16 cellular contexts compared by ENCODE assay signal in genomic region chr18:13280066-13280795, GRCh38.
A peak's percentile ranks its signal among the peaks of the same experiment; 100 is the strongest.
DNase-seq lines count a peak whose midpoint lies in the region; ATAC-seq and TF ChIP-seq lines count a peak whose summit lies in the region.
"Had no signal": no experiment of that assay in that cellular context is flagged by ENCODE, and none has a peak within 500 bp of the region (broad histone marks: within the 10 kb centered on the region; RNA-seq: fewer than 3 reads in every experiment).

No MANE protein-coding gene starts in this region.

- peaks cover 52% of the 10 kb centered on the region for H3K4me1 Mint-ChIP-seq in T-helper 2 cell treated with Interferon-gamma antibody and Interleukin-4, amounts not matched to agents 5 μg/mL and 100 μg/mL, for 36 hours (ENCODE audit: low read depth)
- peaks cover 36% of the 10 kb centered on the region for H3K4me1 Mint-ChIP-seq in neural progenitor cell

- H3K79me2 ChIP-seq in neural progenitor cell (ENCODE audit: low read depth) = no peaks in the 10 kb centered on the region

- H3K36me3 ChIP-seq in neural progenitor cell = no peaks in the 10 kb centered on the region
- H3K36me3 ChIP-seq: thyroid gland had no signal

- no peaks in the 10 kb centered on the region for H4K20me1 ChIP-seq in neural progenitor cell (ENCODE audit: low read depth)

- H3K9me3 ChIP-seq in neural progenitor cell (ENCODE audit: low read depth) = no peaks in the 10 kb centered on the region
- H3K9me3 ChIP-seq: gastroesophageal sphincter, thyroid gland had no signal

- H3K4me3 ChIP-seq in neural progenitor cell = no peak overlapping the region
- H3K4me3 ChIP-seq: gastroesophageal sphincter, thyroid gland had no signal

- no peaks in the 10 kb centered on the region for H3K27me3 Mint-ChIP-seq in T-helper 2 cell treated with Interferon-gamma antibody and Interleukin-4, amounts not matched to agents 5 μg/mL and 100 μg/mL, for 36 hours (ENCODE audit: low read depth)
- peaks cover 2% of the 10 kb centered on the region for H3K27me3 Mint-ChIP-seq in neural progenitor cell (ENCODE audit: insufficient read depth, low read depth)

- H2AFZ ChIP-seq in neural progenitor cell (replicated peaks) = no peak overlapping the region

- H3K9ac ChIP-seq in neural progenitor cell = no peak overlapping the region

- H3K27ac ChIP-seq in caudate nucleus (ENCODE audit: low read depth, low read length) = peak overlapping the region; percentile 62
- H3K27ac ChIP-seq in neural progenitor cell = peak overlapping the region; percentile 54
- H3K27ac ChIP-seq: 22Rv1, gastroesophageal sphincter, thyroid gland had no signal

- H3K36me3 Mint-ChIP-seq in T-helper 2 cell treated with Interferon-gamma antibody and Interleukin-4, amounts not matched to agents 5 μg/mL and 100 μg/mL, for 36 hours (ENCODE audit: low read depth) = peaks cover 13% of the 10 kb centered on the region
- peaks cover 5% of the 10 kb centered on the region for H3K36me3 Mint-ChIP-seq in neural progenitor cell
- H3K36me3 Mint-ChIP-seq: natural killer cell treated with Interleukin-12 subunit alpha and Interleukin-12 subunit beta and Interleukin-15 and Interleukin-18, amount 100 ng/mL, for 72 hours had no signal

- H3K27ac Mint-ChIP-seq in T-helper 2 cell treated with Interferon-gamma antibody and Interleukin-4, amounts not matched to agents 5 μg/mL and 100 μg/mL, for 36 hours = peak overlapping the region; percentile 23
- H3K27ac Mint-ChIP-seq in neural progenitor cell = peak overlapping the region; percentile 76
- H3K27ac Mint-ChIP-seq: natural killer cell treated with Interleukin-12 subunit alpha and Interleukin-12 subunit beta and Interleukin-15 and Interleukin-18, amount 100 ng/mL, for 72 hours had no signal

- H3K4me1 ChIP-seq in neural progenitor cell = peaks cover 15% of the 10 kb centered on the region
- H3K4me1 ChIP-seq: thyroid gland had no signal

- ATAC-seq in HG02763 (IDR thresholded peaks at IDR 0.05; ENCODE audit: unreplicated experiment) (no peak), HG02571 (IDR thresholded peaks at IDR 0.05; ENCODE audit: unreplicated experiment) (no peak)
- ATAC-seq: gastroesophageal sphincter; natural killer cell treated with Interleukin-12 subunit alpha and Interleukin-12 subunit beta and Interleukin-15 and Interleukin-18, amount 100 ng/mL, for 72 hours had no signal

- no peaks in the 10 kb centered on the region for H3K27me3 ChIP-seq in neural progenitor cell
- H3K27me3 ChIP-seq: gastroesophageal sphincter, thyroid gland had no signal

- peaks cover 14% of the 10 kb centered on the region for H3F3A ChIP-seq in neural progenitor cell (ENCODE audit: low read depth)

- H3K9me3 Mint-ChIP-seq in T-helper 2 cell treated with Interferon-gamma antibody and Interleukin-4, amounts not matched to agents 5 μg/mL and 100 μg/mL, for 36 hours = peaks cover 5% of the 10 kb centered on the region
- H3K9me3 Mint-ChIP-seq in neural progenitor cell = peaks cover 20% of the 10 kb centered on the region
- H3K9me3 Mint-ChIP-seq: natural killer cell treated with Interleukin-12 subunit alpha and Interleukin-12 subunit beta and Interleukin-15 and Interleukin-18, amount 100 ng/mL, for 72 hours had no signal

- no peak for DNase-seq in T-helper 2 cell treated with Interferon-gamma antibody and Interleukin-4, amounts not matched to agents 5 μg/mL and 100 μg/mL, for 36 hours (ENCODE audit: low spot score)
- DNase-seq in T-helper 2 cell (no peak), NCI-H226 (peak; percentile 84), caudate nucleus (lab: John Stamatoyannopoulos, UW) (peak in 2 of 61 donors; percentile 50 to 56), neural progenitor cell (ENCODE audit: low spot score) (peak; percentile 89), HT-29 (ENCODE audit: low spot score) (no peak)
- DNase-seq: activated CD4-positive, alpha-beta T cell treated with anti-CD3 and anti-CD28 coated beads, Interleukin-2, amount 50 U/mL, for 48 hours; effector memory CD4-positive, alpha-beta T cell; kidney; SW 1271; thyroid gland had no signal

- TF ChIP-seq CTCF in neural progenitor cell (IDR thresholded peaks at IDR 0.05) = no peak

- peak overlapping the region; percentile 57 for H3K4me2 ChIP-seq in neural progenitor cell

- peak overlapping the region; percentile 70 for H3K4me3 Mint-ChIP-seq in T-helper 2 cell treated with Interferon-gamma antibody and Interleukin-4, amounts not matched to agents 5 μg/mL and 100 μg/mL, for 36 hours
- H3K4me3 Mint-ChIP-seq in neural progenitor cell = peak overlapping the region; percentile 47
- H3K4me3 Mint-ChIP-seq: natural killer cell treated with Interleukin-12 subunit alpha and Interleukin-12 subunit beta and Interleukin-15 and Interleukin-18, amount 100 ng/mL, for 72 hours had no signal

Comparison
In these comparisons a context has a peak if more than half of its experiments do, and no peak if none do; other contexts are left out.
1. DNase-seq: peak in NCI-H226 (single experiment) and neural progenitor cell (single experiment); none in T-helper 2 cell treated with Interferon-gamma antibody and Interleukin-4, amounts not matched to agents 5 μg/mL and 100 μg/mL, for 36 hours (single experiment), T-helper 2 cell (0 of 5) and HT-29 (single experiment).